Comparison of ENCODE assay signal across 1 cellular context in the genomic region with DNA sequence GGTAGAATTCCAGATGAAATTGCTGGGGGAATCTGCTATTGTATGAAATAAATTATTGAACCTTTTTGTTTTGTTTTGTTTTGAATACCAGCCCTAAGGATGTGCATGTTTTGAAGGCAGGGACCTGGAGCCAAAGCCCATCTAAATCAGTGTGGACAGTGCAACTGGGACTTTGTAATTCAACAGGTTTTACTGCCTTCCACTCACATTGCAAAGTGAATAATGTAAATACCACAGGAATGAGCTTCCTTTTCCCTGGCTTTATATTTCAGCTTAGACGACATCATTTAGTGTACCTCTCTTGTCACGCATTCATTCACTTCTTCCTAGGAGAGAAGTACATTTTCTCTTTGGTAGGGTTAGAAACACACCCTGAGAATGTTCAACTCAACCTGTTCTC.
TF ChIP-seq lines count a peak whose summit lies in the region.

No MANE protein-coding gene starts in this region.

TF ChIP-seq in GM23338, 12 proteins besides CTCF, POLR2A, EP300 and RAD21 (continued from another document):
- TF ChIP-seq, protein P1, sequence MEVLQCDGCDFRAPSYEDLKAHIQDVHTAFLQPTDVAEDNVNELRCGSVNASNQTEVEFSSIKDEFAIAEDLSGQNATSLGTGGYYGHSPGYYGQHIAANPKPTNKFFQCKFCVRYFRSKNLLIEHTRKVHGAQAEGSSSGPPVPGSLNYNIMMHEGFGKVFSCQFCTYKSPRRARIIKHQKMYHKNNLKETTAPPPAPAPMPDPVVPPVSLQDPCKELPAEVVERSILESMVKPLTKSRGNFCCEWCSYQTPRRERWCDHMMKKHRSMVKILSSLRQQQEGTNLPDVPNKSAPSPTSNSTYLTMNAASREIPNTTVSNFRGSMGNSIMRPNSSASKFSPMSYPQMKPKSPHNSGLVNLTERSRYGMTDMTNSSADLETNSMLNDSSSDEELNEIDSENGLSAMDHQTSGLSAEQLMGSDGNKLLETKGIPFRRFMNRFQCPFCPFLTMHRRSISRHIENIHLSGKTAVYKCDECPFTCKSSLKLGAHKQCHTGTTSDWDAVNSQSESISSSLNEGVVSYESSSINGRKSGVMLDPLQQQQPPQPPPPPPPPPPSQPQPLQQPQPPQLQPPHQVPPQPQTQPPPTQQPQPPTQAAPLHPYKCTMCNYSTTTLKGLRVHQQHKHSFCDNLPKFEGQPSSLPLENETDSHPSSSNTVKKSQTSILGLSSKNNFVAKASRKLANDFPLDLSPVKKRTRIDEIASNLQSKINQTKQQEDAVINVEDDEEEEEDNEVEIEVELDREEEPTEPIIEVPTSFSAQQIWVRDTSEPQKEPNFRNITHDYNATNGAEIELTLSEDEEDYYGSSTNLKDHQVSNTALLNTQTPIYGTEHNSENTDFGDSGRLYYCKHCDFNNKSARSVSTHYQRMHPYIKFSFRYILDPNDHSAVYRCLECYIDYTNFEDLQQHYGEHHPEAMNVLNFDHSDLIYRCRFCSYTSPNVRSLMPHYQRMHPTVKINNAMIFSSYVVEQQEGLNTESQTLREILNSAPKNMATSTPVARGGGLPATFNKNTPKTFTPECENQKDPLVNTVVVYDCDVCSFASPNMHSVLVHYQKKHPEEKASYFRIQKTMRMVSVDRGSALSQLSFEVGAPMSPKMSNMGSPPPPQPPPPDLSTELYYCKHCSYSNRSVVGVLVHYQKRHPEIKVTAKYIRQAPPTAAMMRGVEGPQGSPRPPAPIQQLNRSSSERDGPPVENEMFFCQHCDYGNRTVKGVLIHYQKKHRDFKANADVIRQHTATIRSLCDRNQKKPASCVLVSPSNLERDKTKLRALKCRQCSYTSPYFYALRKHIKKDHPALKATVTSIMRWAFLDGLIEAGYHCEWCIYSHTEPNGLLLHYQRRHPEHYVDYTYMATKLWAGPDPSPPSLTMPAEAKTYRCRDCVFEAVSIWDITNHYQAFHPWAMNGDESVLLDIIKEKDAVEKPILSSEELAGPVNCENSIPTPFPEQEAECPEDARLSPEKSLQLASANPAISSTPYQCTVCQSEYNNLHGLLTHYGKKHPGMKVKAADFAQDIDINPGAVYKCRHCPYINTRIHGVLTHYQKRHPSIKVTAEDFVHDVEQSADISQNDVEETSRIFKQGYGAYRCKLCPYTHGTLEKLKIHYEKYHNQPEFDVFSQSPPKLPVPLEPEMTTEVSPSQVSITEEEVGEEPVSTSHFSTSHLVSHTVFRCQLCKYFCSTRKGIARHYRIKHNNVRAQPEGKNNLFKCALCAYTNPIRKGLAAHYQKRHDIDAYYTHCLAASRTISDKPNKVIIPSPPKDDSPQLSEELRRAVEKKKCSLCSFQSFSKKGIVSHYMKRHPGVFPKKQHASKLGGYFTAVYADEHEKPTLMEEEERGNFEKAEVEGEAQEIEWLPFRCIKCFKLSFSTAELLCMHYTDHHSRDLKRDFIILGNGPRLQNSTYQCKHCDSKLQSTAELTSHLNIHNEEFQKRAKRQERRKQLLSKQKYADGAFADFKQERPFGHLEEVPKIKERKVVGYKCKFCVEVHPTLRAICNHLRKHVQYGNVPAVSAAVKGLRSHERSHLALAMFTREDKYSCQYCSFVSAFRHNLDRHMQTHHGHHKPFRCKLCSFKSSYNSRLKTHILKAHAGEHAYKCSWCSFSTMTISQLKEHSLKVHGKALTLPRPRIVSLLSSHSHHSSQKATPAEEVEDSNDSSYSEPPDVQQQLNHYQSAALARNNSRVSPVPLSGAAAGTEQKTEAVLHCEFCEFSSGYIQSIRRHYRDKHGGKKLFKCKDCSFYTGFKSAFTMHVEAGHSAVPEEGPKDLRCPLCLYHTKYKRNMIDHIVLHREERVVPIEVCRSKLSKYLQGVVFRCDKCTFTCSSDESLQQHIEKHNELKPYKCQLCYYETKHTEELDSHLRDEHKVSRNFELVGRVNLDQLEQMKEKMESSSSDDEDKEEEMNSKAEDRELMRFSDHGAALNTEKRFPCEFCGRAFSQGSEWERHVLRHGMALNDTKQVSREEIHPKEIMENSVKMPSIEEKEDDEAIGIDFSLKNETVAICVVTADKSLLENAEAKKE (CRISPR knock-in tag; IDR thresholded peaks at IDR 0.05) = no peak
- TF ChIP-seq EZH2 (IDR thresholded peaks at IDR 0.05; ENCODE audit: low read depth, unreplicated experiment) (no peak), EZH2phosphoT487 (IDR thresholded peaks at IDR 0.05; ENCODE audit: unreplicated experiment) (no peak), STAT1 (IDR thresholded peaks at IDR 0.05; ENCODE audit: unreplicated experiment) (no peak), ZNF331 (CRISPR knock-in tag; IDR thresholded peaks at IDR 0.05; ENCODE audit: low read depth) (no peak), JUNB (IDR thresholded peaks at IDR 0.05; ENCODE audit: unreplicated experiment) (no peak)
- TF ChIP-seq, protein P2, sequence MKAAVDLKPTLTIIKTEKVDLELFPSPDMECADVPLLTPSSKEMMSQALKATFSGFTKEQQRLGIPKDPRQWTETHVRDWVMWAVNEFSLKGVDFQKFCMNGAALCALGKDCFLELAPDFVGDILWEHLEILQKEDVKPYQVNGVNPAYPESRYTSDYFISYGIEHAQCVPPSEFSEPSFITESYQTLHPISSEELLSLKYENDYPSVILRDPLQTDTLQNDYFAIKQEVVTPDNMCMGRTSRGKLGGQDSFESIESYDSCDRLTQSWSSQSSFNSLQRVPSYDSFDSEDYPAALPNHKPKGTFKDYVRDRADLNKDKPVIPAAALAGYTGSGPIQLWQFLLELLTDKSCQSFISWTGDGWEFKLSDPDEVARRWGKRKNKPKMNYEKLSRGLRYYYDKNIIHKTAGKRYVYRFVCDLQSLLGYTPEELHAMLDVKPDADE (IDR thresholded peaks at IDR 0.05) = no peak
